In the genomic region with DNA sequence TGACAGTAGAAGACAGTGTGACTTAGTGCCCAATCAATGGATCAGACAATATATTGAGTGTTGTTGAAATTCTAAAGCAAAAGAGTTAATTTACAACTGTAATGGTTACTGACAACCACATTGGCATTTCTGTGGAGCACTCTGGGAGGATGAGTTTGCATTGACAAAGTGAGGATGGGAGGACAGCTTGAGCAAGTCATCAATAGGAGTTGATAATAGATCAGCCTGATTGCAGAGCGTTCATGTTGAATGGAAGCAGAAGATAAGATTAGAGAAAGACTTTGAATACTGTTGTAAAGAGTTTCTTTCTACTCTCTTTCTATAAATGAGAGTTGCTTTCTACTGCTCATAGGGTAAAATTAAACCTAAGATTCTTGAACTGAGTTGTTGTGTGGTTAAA, we compare ENCODE assay signal across 21 cellular contexts.
"Had no signal": no experiment of that assay in that cellular context is flagged by ENCODE, and none has a peak within 500 bp of the region (broad histone marks: within the 10 kb centered on the region; RNA-seq: fewer than 3 reads in every experiment).

No MANE protein-coding gene starts in this region.

- H3K9me3 Mint-ChIP-seq: dendritic cell treated with granulocyte-macrophage colony-stimulating factor and Interleukin-4, amounts not matched to agents 40 ng/mL and 50 ng/mL, for 4 days; effector memory CD8-positive, alpha-beta T cell; naive thymus-derived CD8-positive, alpha-beta T cell; stimulated activated effector memory CD8-positive, alpha-beta T cell treated with anti-CD3 and anti-CD28 coated beads, Interleukin-12 subunit alpha, Interleukin-12 subunit beta, amount 100 ng/mL, for 72 hours; stimulated activated naive CD8-positive, alpha-beta T cell treated with anti-CD3 and anti-CD28 coated beads, Interleukin-15, Interleukin-2, amounts not matched to agents 100 ng/mL and 50 ng/mL, for 24 hours had no signal

- H3K36me3 Mint-ChIP-seq: naive thymus-derived CD8-positive, alpha-beta T cell had no signal

- DNase-seq: effector memory CD8-positive, alpha-beta T cell; foreskin melanocyte; heart left ventricle; hippocampal formation; mammary epithelial cell; mucosa of descending colon; naive thymus-derived CD8-positive, alpha-beta T cell; psoas muscle; retina; right lobe of liver; stimulated activated CD4-positive, alpha-beta T cell treated with anti-CD3 and anti-CD28 coated beads, Interleukin-4, amount 100 ng/mL, for 1 hour; stimulated activated CD8-positive, alpha-beta memory T cell treated with anti-CD3 and anti-CD28 coated beads, Interleukin-4, amount 100 ng/mL, for 48 hours; testis; upper lobe of right lung had no signal

- H3K4me1 ChIP-seq: psoas muscle had no signal

- H3K27me3 ChIP-seq: heart left ventricle, neutrophil, right lobe of liver, testis, tibial nerve, upper lobe of right lung, vagina had no signal

- H3K9me3 ChIP-seq: heart left ventricle, mucosa of descending colon, neutrophil, psoas muscle, right lobe of liver, testis, tibial nerve, upper lobe of right lung, vagina had no signal

- H3K4me3 Mint-ChIP-seq: dendritic cell treated with granulocyte-macrophage colony-stimulating factor and Interleukin-4, amounts not matched to agents 40 ng/mL and 50 ng/mL, for 4 days; effector memory CD8-positive, alpha-beta T cell; naive thymus-derived CD8-positive, alpha-beta T cell; stimulated activated effector memory CD8-positive, alpha-beta T cell treated with anti-CD3 and anti-CD28 coated beads, Interleukin-12 subunit alpha, Interleukin-12 subunit beta, amount 100 ng/mL, for 72 hours; stimulated activated naive CD8-positive, alpha-beta T cell treated with anti-CD3 and anti-CD28 coated beads, Interleukin-15, Interleukin-2, amounts not matched to agents 100 ng/mL and 50 ng/mL, for 24 hours had no signal

- H3K36me3 ChIP-seq: heart left ventricle, neutrophil, right lobe of liver, tibial nerve, upper lobe of right lung, vagina had no signal

- ATAC-seq: effector memory CD8-positive, alpha-beta T cell; heart left ventricle; left lobe of liver; mucosa of descending colon; naive thymus-derived CD8-positive, alpha-beta T cell; psoas muscle; right lobe of liver; stimulated activated effector memory CD8-positive, alpha-beta T cell treated with anti-CD3 and anti-CD28 coated beads, Interleukin-12 subunit alpha, Interleukin-12 subunit beta, amount 100 ng/mL, for 72 hours; upper lobe of right lung had no signal

- H3K27ac Mint-ChIP-seq: dendritic cell treated with granulocyte-macrophage colony-stimulating factor and Interleukin-4, amounts not matched to agents 40 ng/mL and 50 ng/mL, for 4 days; effector memory CD8-positive, alpha-beta T cell; stimulated activated effector memory CD8-positive, alpha-beta T cell treated with anti-CD3 and anti-CD28 coated beads, Interleukin-12 subunit alpha, Interleukin-12 subunit beta, amount 100 ng/mL, for 72 hours; stimulated activated naive CD8-positive, alpha-beta T cell treated with anti-CD3 and anti-CD28 coated beads, Interleukin-15, Interleukin-2, amounts not matched to agents 100 ng/mL and 50 ng/mL, for 24 hours had no signal

- H3K27me3 Mint-ChIP-seq: dendritic cell treated with granulocyte-macrophage colony-stimulating factor and Interleukin-4, amounts not matched to agents 40 ng/mL and 50 ng/mL, for 4 days; effector memory CD8-positive, alpha-beta T cell; naive thymus-derived CD8-positive, alpha-beta T cell; stimulated activated naive CD8-positive, alpha-beta T cell treated with anti-CD3 and anti-CD28 coated beads, Interleukin-15, Interleukin-2, amounts not matched to agents 100 ng/mL and 50 ng/mL, for 24 hours had no signal

- H3K27ac ChIP-seq: heart left ventricle, neutrophil, psoas muscle, right lobe of liver, testis, tibial nerve, upper lobe of right lung, vagina had no signal

- H3K4me3 ChIP-seq: heart left ventricle, mucosa of descending colon, psoas muscle, right lobe of liver, testis, tibial nerve, upper lobe of right lung, vagina had no signal
